ENCODE assay signal across 16 cellular contexts in genomic region chr21:44391345-44392091, GRCh38. TPM values are rescaled to one million over a fixed set of nuclear protein-coding genes. Genes with fewer than 3 reads are reported as not detected.
DNase-seq lines count a peak whose midpoint lies in the region; ATAC-seq, FAIRE-seq and TF ChIP-seq lines count a peak whose summit lies in the region.
"Had no signal": no experiment of that assay in that cellular context is flagged by ENCODE, and none has a peak within 500 bp of the region (broad histone marks: within the 10 kb centered on the region; RNA-seq: fewer than 3 reads in every experiment).

No MANE protein-coding gene starts in this region.

- no peaks in the 10 kb centered on the region for H3K27me3 ChIP-seq in thyroid gland

- DNase-seq in DMS 273 (lab: John Stamatoyannopoulos, UW; ENCODE audit: unreplicated experiment) (peak; percentile 54), DMS 273 treated with DMSO at 0.1 percent for 48 hours (lab: John Stamatoyannopoulos, UW) (no peak), RPMI7951 (ENCODE audit: low read depth) (peak; percentile 9), kidney (peak; percentile 79), thyroid gland (peak; percentile 44), NCI-H187 treated with DMSO at 0.1 percent for 48 hours (lab: John Stamatoyannopoulos, UW) (no peak)
- no peak for DNase-seq in stimulated activated naive CD8-positive, alpha-beta T cell treated with anti-CD3 and anti-CD28 coated beads, Interleukin-15, Interleukin-2, amounts not matched to agents 100 U/mL and 50 U/mL, for 24 hours
- no peak for DNase-seq in stimulated activated CD4-positive, alpha-beta T cell treated with anti-CD3 and anti-CD28 coated beads, Interleukin-4, amount 100 ng/mL, for 24 hours
- DNase-seq: activated CD4-positive, alpha-beta T cell treated with anti-CD3 and anti-CD28 coated beads, Interleukin-2, amount 50 U/mL, for 48 hours; activated naive CD4-positive, alpha-beta T cell treated with Interleukin-2 at 50 U/mL for 16 hours; central memory CD4-positive, alpha-beta T cell; stimulated activated CD4-positive, alpha-beta T cell treated with anti-CD3 and anti-CD28 coated beads, Interleukin-2, amount 100 ng/mL, for 48 hours had no signal

- ATAC-seq in stimulated activated naive CD8-positive, alpha-beta T cell treated with anti-CD3 and anti-CD28 coated beads, Interleukin-15, Interleukin-2, amounts not matched to agents 100 U/mL and 50 U/mL, for 24 hours = no peak
- ATAC-seq: T-cell had no signal

- H3K4me3 ChIP-seq in kidney (ENCODE audit: low read length in 2 of 2) (no peak overlapping the region), thyroid gland (replicated peaks in 1 of 3) (no peak overlapping the region)
- H3K4me3 ChIP-seq: prostate gland had no signal

- intact Hi-C loops in kidney (cut with DNase I) = no loop called here
- intact Hi-C loops in thyroid gland (cut with DNase I) = no loop called here

- TF ChIP-seq CTCF in kidney (IDR thresholded peaks at IDR 0.05; ENCODE audit: borderline replicate concordance, extremely low read depth, insufficient read depth) (no peak), thyroid gland (IDR thresholded peaks at IDR 0.05) (no peak)

- no peak overlapping the region for H3K9ac ChIP-seq in kidney (ENCODE audit: low read length in 2 of 2)

- no peaks in the 10 kb centered on the region for H3K4me1 ChIP-seq in kidney (ENCODE audit: control insufficient read depth in 1 of 2, insufficient read depth in 1 of 2, low read depth in 1 of 2, low read length in 2 of 2)
- no peaks in the 10 kb centered on the region for H3K4me1 ChIP-seq in thyroid gland
- H3K4me1 ChIP-seq: prostate gland had no signal

- TF ChIP-seq POLR2A in thyroid gland (IDR thresholded peaks at IDR 0.05) = no peak

- 51 to 65% methylated on average over 25 to 34 of the region's 34 CpGs for whole genome bisulfite sequencing in thyroid gland, 2 donors

- no peak for FAIRE-seq in kidney (lab: Jason Lieb, UNC)
- FAIRE-seq: H1 had no signal

- H3K36me3 ChIP-seq in kidney (ENCODE audit: control insufficient read depth in 1 of 2, insufficient read depth in 2 of 2, low read length in 2 of 2) = no peaks in the 10 kb centered on the region
- H3K36me3 ChIP-seq in thyroid gland = no peaks in the 10 kb centered on the region
- H3K36me3 ChIP-seq: prostate gland had no signal

- H3K9me3 ChIP-seq in kidney (ENCODE audit: control insufficient read depth in 1 of 2, low read length in 2 of 2) = peaks cover 5 to 19% of the 10 kb centered on the region in 2 donors
- H3K9me3 ChIP-seq in thyroid gland = no peaks in the 10 kb centered on the region
- H3K9me3 ChIP-seq: prostate gland had no signal

- no peak overlapping the region for H3K27ac ChIP-seq in kidney (ENCODE audit: low read depth in 2 of 2, low read length in 2 of 2)
- H3K27ac ChIP-seq in thyroid gland = no peak overlapping the region
- H3K27ac ChIP-seq: 22Rv1, prostate gland had no signal

RNA-seq across cellular contexts. Expression of gene TRPM2, which starts 38.1 kb away (rescaled TPM):
- total RNA-seq in RPMI7951 (2014; rRNA removed; shearing (Covaris generic)) = 6.7 and 10.4 TPM in 2 replicates
- total RNA-seq in kidney (11.5 TPM), thyroid gland (1 to 10 TPM in 1 of 4 donors, under 1 TPM in 3; 0.67 to 2.6 (median 0.88) TPM)
- 2.0 TPM for polyA plus RNA-seq in kidney (ENCODE audit: insufficient read depth, low read depth, low replicate concordance)

RNA-seq across cellular contexts. Expression of gene CFAP410, which starts 52.3 kb away (rescaled TPM):
- 5.9 and 9.8 TPM in 2 replicates for total RNA-seq in RPMI7951 (2014; rRNA removed; shearing (Covaris generic))
- 23.3 TPM for total RNA-seq in kidney
- polyA plus RNA-seq in kidney (ENCODE audit: insufficient read depth, low read depth, low replicate concordance) = 45.3 TPM
- total RNA-seq in thyroid gland = 10 to 100 TPM; 55.2 to 93.4 (median 64.1) TPM

Comparison
In these comparisons a context has a peak if more than half of its experiments do, and no peak if none do; other contexts are left out.
1. DNase-seq: peak in DMS 273 (single experiment), RPMI7951 (single experiment), kidney (single experiment) and thyroid gland (2 of 2); none in DMS 273 treated with DMSO at 0.1 percent for 48 hours (single experiment), NCI-H187 treated with DMSO at 0.1 percent for 48 hours (single experiment), stimulated activated naive CD8-positive, alpha-beta T cell treated with anti-CD3 and anti-CD28 coated beads, Interleukin-15, Interleukin-2, amounts not matched to agents 100 U/mL and 50 U/mL, for 24 hours (single experiment) and stimulated activated CD4-positive, alpha-beta T cell treated with anti-CD3 and anti-CD28 coated beads, Interleukin-4, amount 100 ng/mL, for 24 hours (single experiment).